8 cellular contexts compared by ENCODE assay signal in the genomic region with DNA sequence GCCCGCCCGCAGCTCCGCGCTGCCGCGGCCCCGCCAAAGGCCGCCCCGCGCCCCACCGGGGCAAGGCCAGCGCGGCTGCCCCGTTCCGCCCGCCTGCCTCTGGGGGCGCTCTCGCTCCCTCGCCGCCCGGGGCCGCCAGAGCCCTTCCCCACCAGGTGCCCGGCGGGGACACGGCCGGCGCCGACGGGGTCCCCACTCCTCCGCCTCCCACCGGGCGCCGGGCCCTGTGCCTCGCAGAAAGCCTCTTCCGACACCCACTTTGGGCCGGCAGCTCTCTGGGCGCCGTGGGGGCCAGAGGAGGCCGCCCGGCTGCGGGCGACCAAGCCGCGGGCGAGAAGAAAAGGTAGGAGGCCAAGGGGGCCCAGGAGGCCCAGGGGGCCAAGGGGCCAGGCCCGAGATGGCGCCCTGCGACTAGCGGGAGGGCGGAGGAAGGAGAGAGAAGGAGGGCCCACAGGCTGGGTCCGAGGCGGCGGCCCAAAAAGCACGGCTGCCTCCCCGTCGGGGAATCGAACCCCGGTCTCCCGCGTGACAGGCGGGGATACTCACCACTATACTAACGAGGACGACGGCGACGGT. TPM values are rescaled to one million over a fixed set of nuclear protein-coding genes. Genes with fewer than 3 reads are reported as not detected.
DNase-seq lines count a peak whose midpoint lies in the region; ATAC-seq, FAIRE-seq and TF ChIP-seq lines count a peak whose summit lies in the region.
"Not testable (repeated sequence)": the region's sequence is repeated elsewhere in the genome, so short reads cannot be mapped to it uniquely, and the experiment has no call there.
"Had no signal": no experiment of that assay in that cellular context is flagged by ENCODE, and none has a peak within 500 bp of the region (broad histone marks: within the 10 kb centered on the region; RNA-seq: fewer than 3 reads in every experiment).

No MANE protein-coding gene starts in this region.

- intact Hi-C loops in HepG2 (cut with micrococcal nuclease; ENCODE audit: unreplicated experiment), result not testable (repeated sequence)

- DNase-seq in activated CD8-positive, alpha-beta T cell treated with anti-CD3 and anti-CD28 coated beads, Interleukin-2, amount 10 ng/mL, durations not matched to agents 7 days and 5 days; HepG2 (ENCODE audit: low spot score): not testable (repeated sequence)

- POLR2A ChIA-PET in activated CD8-positive, alpha-beta T cell treated with anti-CD3 and anti-CD28 coated beads, Interleukin-2, amount 10 ng/mL, durations not matched to agents 7 days and 5 days (lab: Charles Lee); HepG2 (lab: Yijun Ruan, JAX): not testable (repeated sequence)

- not testable (repeated sequence) for H3K4me3 Mint-ChIP-seq in activated CD8-positive, alpha-beta T cell treated with anti-CD3 and anti-CD28 coated beads, Interleukin-2, amount 10 ng/mL, durations not matched to agents 7 days and 5 days

- not testable (repeated sequence) for H3K79me2 ChIP-seq in HepG2 (ENCODE audit: insufficient read depth, low read length)

- H3K27me3 Mint-ChIP-seq in activated CD8-positive, alpha-beta T cell treated with anti-CD3 and anti-CD28 coated beads, Interleukin-2, amount 10 ng/mL, durations not matched to agents 7 days and 5 days (ENCODE audit: low read depth), result peaks cover 25% of the 10 kb centered on the region

- not testable (repeated sequence) for H3K4me1 Mint-ChIP-seq in activated CD8-positive, alpha-beta T cell treated with anti-CD3 and anti-CD28 coated beads, Interleukin-2, amount 10 ng/mL, durations not matched to agents 7 days and 5 days (ENCODE audit: low read depth)

- ATAC-seq in GM18909 (IDR thresholded peaks at IDR 0.05; ENCODE audit: poor library complexity, unreplicated experiment), result peak; percentile 37
- ATAC-seq in GM21390 (IDR thresholded peaks at IDR 0.05; ENCODE audit: unreplicated experiment), result peak; percentile 32
- ATAC-seq in HG02642 (IDR thresholded peaks at IDR 0.05; ENCODE audit: poor library complexity, unreplicated experiment), result peak; percentile 38
- ATAC-seq in HG03066 (IDR thresholded peaks at IDR 0.05; ENCODE audit: low read depth, unreplicated experiment), result peak; percentile 29
- peak; percentile 24 for ATAC-seq in HG03520 (IDR thresholded peaks at IDR 0.05; ENCODE audit: unreplicated experiment)
- ATAC-seq in activated CD8-positive, alpha-beta T cell treated with anti-CD3 and anti-CD28 coated beads, Interleukin-2, amount 10 ng/mL, durations not matched to agents 7 days and 5 days, result peak; percentile 45
- ATAC-seq in HepG2, result peak; percentile 4

- TF ChIP-seq POLR2A in HepG2 (IDR thresholded peaks at IDR 0.05; ENCODE audit: insufficient read depth in 1 of 2, low read depth in 2 of 2, low read length in 2 of 2), result not testable (repeated sequence)

- not testable (repeated sequence) for TF ChIP-seq RAD21 in HepG2 (CRISPR knock-in tag; IDR thresholded peaks at IDR 0.05)

- not testable (repeated sequence) for FAIRE-seq in HepG2 (lab: Jason Lieb, UNC)

- no CpG with 5 or more reads among the region's 66 CpGs for WGBS in HepG2 (ENCODE audit: low lambda C conversion rate)

- not testable (repeated sequence) for H3K27ac Mint-ChIP-seq in activated CD8-positive, alpha-beta T cell treated with anti-CD3 and anti-CD28 coated beads, Interleukin-2, amount 10 ng/mL, durations not matched to agents 7 days and 5 days

- H3K9me3 Mint-ChIP-seq in activated CD8-positive, alpha-beta T cell treated with anti-CD3 and anti-CD28 coated beads, Interleukin-2, amount 10 ng/mL, durations not matched to agents 7 days and 5 days (ENCODE audit: insufficient read depth), result not testable (repeated sequence)

- H3K9me3 ChIP-seq in HepG2 (ENCODE audit: low read length), result not testable (repeated sequence)

- not testable (repeated sequence) for TF ChIP-seq EP300 in HepG2 (IDR thresholded peaks at IDR 0.05; ENCODE audit: low read depth in 2 of 2, low read length in 2 of 2); HepG2 (CRISPR knock-in tag; IDR thresholded peaks at IDR 0.05; ENCODE audit: borderline replicate concordance)

- in situ Hi-C loops in HepG2 (cut with HindIII; ENCODE audit: extremely low pct_ligation_motif_present, low pct_unique_long_range_greater_than_20kb), result not testable (repeated sequence)

- CTCF ChIA-PET in activated CD8-positive, alpha-beta T cell treated with anti-CD3 and anti-CD28 coated beads, Interleukin-2, amount 10 ng/mL, durations not matched to agents 7 days and 5 days (lab: Charles Lee); HepG2 (lab: Yijun Ruan, JAX; ENCODE audit: low intra/inter-chr PET ratio, low total read pairs): not testable (repeated sequence)

- H3K4me3 ChIP-seq in HepG2 (replicated peaks in 1 of 3; ENCODE audit: insufficient read depth in 1 of 3, low read depth in 2 of 3, low read length in 3 of 3), result not testable (repeated sequence)

- not testable (repeated sequence) for H2AFZ ChIP-seq in HepG2 (ENCODE audit: low read length)

- H3K36me3 Mint-ChIP-seq in activated CD8-positive, alpha-beta T cell treated with anti-CD3 and anti-CD28 coated beads, Interleukin-2, amount 10 ng/mL, durations not matched to agents 7 days and 5 days (ENCODE audit: low read depth), result not testable (repeated sequence)

- not testable (repeated sequence) for H3K27me3 ChIP-seq in HepG2 (ENCODE audit: control insufficient read depth in 1 of 2, insufficient read depth in 2 of 2, low read length in 2 of 2)

- not testable (repeated sequence) for BruUV-seq in HepG2 (replicated peaks; lab: Mats Ljungman, UMichigan)

- peaks cover 11% of the 10 kb centered on the region for H3K4me1 ChIP-seq in HepG2 (ENCODE audit: insufficient read depth, low read length)

- H3K36me3 ChIP-seq in HepG2 (replicated peaks in 1 of 2; ENCODE audit: control insufficient read depth in 1 of 2, insufficient read depth in 2 of 2, low read length in 2 of 2), result not testable (repeated sequence)

- not testable (repeated sequence) for H3K9ac ChIP-seq in HepG2 (ENCODE audit: insufficient read depth, low read depth, low read length)

- TF ChIP-seq CTCF in HepG2 (CRISPR knock-in tag; IDR thresholded peaks at IDR 0.05), result not testable (repeated sequence)

- H4K20me1 ChIP-seq in HepG2 (ENCODE audit: insufficient read depth, low read length), result not testable (repeated sequence)

- not testable (repeated sequence) for H3K27ac ChIP-seq in HepG2 (ENCODE audit: extremely low read length, insufficient read depth, low read length)

- not testable (repeated sequence) for H3K4me2 ChIP-seq in HepG2 (ENCODE audit: low read depth, low read length)

RNA-seq across cellular contexts. Expression of gene FCGR2A, which starts 35.2 kb away (rescaled TPM):
- under 1 TPM in 1 of 2 experiments, not detected in 1; 0.21 TPM for total RNA-seq in activated CD8-positive, alpha-beta T cell treated with anti-CD3 and anti-CD28 coated beads, Interleukin-2, amount 10 ng/mL, durations not matched to agents 7 days and 5 days
- not detected in 2 replicates for total RNA-seq in HepG2 (2016; rRNA removed; fragmentation: Illumina TruSeq; extraction: Trizol)
- total RNA-seq in HepG2 (2016; cell fraction: cytosol; rRNA removed; fragmentation: Illumina TruSeq; extraction: Trizol; ENCODE audit: low read depth), result not detected in 2 replicates
- total RNA-seq in HepG2 (2016; cell fraction: insoluble cytoplasmic fraction; rRNA removed; fragmentation: Illumina TruSeq; extraction: Trizol), result 0.04 TPM in 1 of 2 replicates, not detected in the other
- not detected in 2 replicates for total RNA-seq in HepG2 (2016; cell fraction: membrane; rRNA removed; fragmentation: Illumina TruSeq; extraction: Trizol)
- total RNA-seq in HepG2 (2016; cell fraction: nucleus; rRNA removed; fragmentation: Illumina TruSeq; extraction: Trizol), result not detected in 2 replicates
- 0.31 and 0.44 TPM in 2 replicates for polyA plus RNA-seq in HepG2 (2011; rRNA removed)
- polyA plus RNA-seq in HepG2 (2011; cell fraction: cytosol; rRNA removed), result 0.28 and 8.4 TPM in 2 replicates
- polyA plus RNA-seq in HepG2 (2011; cell fraction: nucleus; rRNA removed), result 0.08 and 0.09 TPM in 2 replicates
- polyA plus RNA-seq in HepG2 (2012), result 0.39 TPM in 1 of 2 replicates, not detected in the other
- polyA plus RNA-seq in HepG2 (2016; cell fraction: cytosol; fragmentation: Illumina TruSeq; extraction: Trizol; ENCODE audit: low read depth), result 0.09 TPM in 1 of 2 replicates, not detected in the other
- polyA plus RNA-seq in HepG2 (2016; cell fraction: insoluble cytoplasmic fraction; fragmentation: Illumina TruSeq; extraction: Trizol; ENCODE audit: low read depth), result not detected in 2 replicates
- 0.41 TPM in 1 of 2 replicates, not detected in the other for polyA plus RNA-seq in HepG2 (2016; cell fraction: membrane; fragmentation: Illumina TruSeq; extraction: Trizol; ENCODE audit: low read depth)
- not detected in 2 replicates for polyA plus RNA-seq in HepG2 (2016; cell fraction: nucleus; fragmentation: Illumina TruSeq; extraction: Trizol; ENCODE audit: insufficient read depth, low read depth)
- 0.48 and 2.3 TPM in 2 replicates for polyA minus RNA-seq in HepG2 (2011; rRNA and poly(A)+ RNA removed; ENCODE audit: low replicate concordance)
- polyA minus RNA-seq in HepG2 (2011; cell fraction: cytosol; rRNA and poly(A)+ RNA removed), result not detected in 2 replicates
- 0.13 TPM in 1 of 2 replicates, not detected in the other for polyA minus RNA-seq in HepG2 (2011; cell fraction: nucleus; rRNA and poly(A)+ RNA removed)
- total RNA-seq: cardiac muscle cell had no signal
- polyA plus RNA-seq: cardiac muscle cell had no signal

RNA-seq across cellular contexts. Expression of gene HSPA6, which starts 54.3 kb away (rescaled TPM):
- total RNA-seq in activated CD8-positive, alpha-beta T cell treated with anti-CD3 and anti-CD28 coated beads, Interleukin-2, amount 10 ng/mL, durations not matched to agents 7 days and 5 days, result 1 to 10 TPM in 1 of 2 experiments, under 1 TPM in 1; 0.94 to 1.1 TPM
- not detected in 2 replicates for total RNA-seq in HepG2 (2016; rRNA removed; fragmentation: Illumina TruSeq; extraction: Trizol)
- not detected in 2 replicates for total RNA-seq in HepG2 (2016; cell fraction: cytosol; rRNA removed; fragmentation: Illumina TruSeq; extraction: Trizol; ENCODE audit: low read depth)
- not detected in 2 replicates for total RNA-seq in HepG2 (2016; cell fraction: insoluble cytoplasmic fraction; rRNA removed; fragmentation: Illumina TruSeq; extraction: Trizol)
- not detected in 2 replicates for total RNA-seq in HepG2 (2016; cell fraction: membrane; rRNA removed; fragmentation: Illumina TruSeq; extraction: Trizol)
- total RNA-seq in HepG2 (2016; cell fraction: nucleus; rRNA removed; fragmentation: Illumina TruSeq; extraction: Trizol), result not detected in 2 replicates
- 0.07 and 0.16 TPM in 2 replicates for polyA plus RNA-seq in HepG2 (2011; rRNA removed)
- polyA plus RNA-seq in HepG2 (2011; cell fraction: cytosol; rRNA removed), result 0.04 and 0.10 TPM in 2 replicates
- 0.21 and 0.36 TPM in 2 replicates for polyA plus RNA-seq in HepG2 (2011; cell fraction: nucleus; rRNA removed)
- 0.12 and 0.33 TPM in 2 replicates for polyA plus RNA-seq in HepG2 (2012)
- not detected in 2 replicates for polyA plus RNA-seq in HepG2 (2016; cell fraction: cytosol; fragmentation: Illumina TruSeq; extraction: Trizol; ENCODE audit: low read depth)
- polyA plus RNA-seq in HepG2 (2016; cell fraction: insoluble cytoplasmic fraction; fragmentation: Illumina TruSeq; extraction: Trizol; ENCODE audit: low read depth), result not detected in 2 replicates
- not detected in 2 replicates for polyA plus RNA-seq in HepG2 (2016; cell fraction: membrane; fragmentation: Illumina TruSeq; extraction: Trizol; ENCODE audit: low read depth)
- polyA plus RNA-seq in HepG2 (2016; cell fraction: nucleus; fragmentation: Illumina TruSeq; extraction: Trizol; ENCODE audit: insufficient read depth, low read depth), result not detected in 2 replicates
- polyA minus RNA-seq in HepG2 (2011; rRNA and poly(A)+ RNA removed; ENCODE audit: low replicate concordance), result 0.14 and 0.63 TPM in 2 replicates
- not detected in 2 replicates for polyA minus RNA-seq in HepG2 (2011; cell fraction: cytosol; rRNA and poly(A)+ RNA removed)
- polyA minus RNA-seq in HepG2 (2011; cell fraction: nucleus; rRNA and poly(A)+ RNA removed), result 0.62 TPM in 1 of 2 replicates, not detected in the other
- total RNA-seq: cardiac muscle cell had no signal
- polyA plus RNA-seq: cardiac muscle cell had no signal
